Comparison of ENCODE assay signal across 15 cellular contexts in genomic region chr19:10685210-10685609, GRCh38.
"Had no signal": no experiment of that assay in that cellular context is flagged by ENCODE, and none has a peak within 500 bp of the region (broad histone marks: within the 10 kb centered on the region; RNA-seq: fewer than 3 reads in every experiment).

No MANE protein-coding gene starts in this region.

- H3K4me1 Mint-ChIP-seq: activated B cell treated with CpG ODN at 0.5 μM for 24 hours; activated CD4-positive, alpha-beta T cell treated with anti-CD3 and anti-CD28 coated beads, Interleukin-2, amount 10 ng/mL, durations not matched to agents 24 days and 14 days; immature natural killer cell; neural progenitor cell had no signal

- H3K27me3 ChIP-seq: dorsolateral prefrontal cortex, esophagus squamous epithelium, neural progenitor cell, pancreas had no signal

- H3K9me3 ChIP-seq: esophagus squamous epithelium, pancreas had no signal

- DNase-seq: activated B cell treated with CpG ODN at 0.5 μM for 24 hours; activated CD4-positive, alpha-beta T cell treated with anti-CD3 and anti-CD28 coated beads, Interleukin-2, amount 10 ng/mL, durations not matched to agents 24 days and 14 days; activated CD8-positive, alpha-beta memory T cell treated with anti-CD3 and anti-CD28 coated beads, Interleukin-2, amount 50 U/mL, for 48 hours; activated CD8-positive, alpha-beta T cell treated with anti-CD3 and anti-CD28 coated beads, Interleukin-2, amount 10 ng/mL, durations not matched to agents 7 days and 5 days; activated naive CD4-positive, alpha-beta T cell; esophagus squamous epithelium; glutamatergic neuron; immature natural killer cell; pancreas; stimulated activated CD4-positive, alpha-beta T cell treated with anti-CD3 and anti-CD28 coated beads, Interleukin-15, amount 100 ng/mL, for 24 hours; T-helper 2 cell had no signal

- H3K4me3 Mint-ChIP-seq: activated B cell treated with CpG ODN at 0.5 μM for 24 hours; activated CD4-positive, alpha-beta T cell treated with anti-CD3 and anti-CD28 coated beads, Interleukin-2, amount 10 ng/mL, durations not matched to agents 24 days and 14 days; activated CD8-positive, alpha-beta T cell treated with anti-CD3 and anti-CD28 coated beads, Interleukin-2, amount 10 ng/mL, durations not matched to agents 7 days and 5 days; activated T-helper 1 cell treated with anti-CD3 and anti-CD28 coated beads, Interleukin-12 subunit alpha, Interleukin-12 subunit beta, Interleukin-2, Interleukin-4 antibody, amounts not matched to agents 30 ng/mL and 10 ng/mL and 1 ng/mL, durations not matched to agents 14 hours and 24 hours and 36 hours; immature natural killer cell; neural progenitor cell; stimulated activated naive CD8-positive, alpha-beta T cell treated with anti-CD3 and anti-CD28 coated beads, Interleukin-15, Interleukin-2, amounts not matched to agents 100 ng/mL and 50 ng/mL, for 24 hours had no signal

- H3K9ac ChIP-seq: neural progenitor cell had no signal

- H3K4me3 ChIP-seq: dorsolateral prefrontal cortex, esophagus squamous epithelium, neural progenitor cell, pancreas had no signal

- H3K9me3 Mint-ChIP-seq: activated B cell treated with CpG ODN at 0.5 μM for 24 hours; activated CD4-positive, alpha-beta T cell treated with anti-CD3 and anti-CD28 coated beads, Interleukin-2, amount 10 ng/mL, durations not matched to agents 24 days and 14 days; activated T-helper 1 cell treated with anti-CD3 and anti-CD28 coated beads, Interleukin-12 subunit alpha, Interleukin-12 subunit beta, Interleukin-2, Interleukin-4 antibody, amounts not matched to agents 30 ng/mL and 10 ng/mL and 1 ng/mL, durations not matched to agents 14 hours and 24 hours and 36 hours; immature natural killer cell; neural progenitor cell; stimulated activated naive CD8-positive, alpha-beta T cell treated with anti-CD3 and anti-CD28 coated beads, Interleukin-15, Interleukin-2, amounts not matched to agents 100 ng/mL and 50 ng/mL, for 24 hours had no signal

- H2AFZ ChIP-seq: neural progenitor cell had no signal

- H3K27ac ChIP-seq: neural progenitor cell, pancreas had no signal

- H3K4me1 ChIP-seq: neural progenitor cell, pancreas had no signal

- H3K4me2 ChIP-seq: neural progenitor cell had no signal

- H3K27ac Mint-ChIP-seq: activated B cell treated with CpG ODN at 0.5 μM for 24 hours; activated CD4-positive, alpha-beta T cell treated with anti-CD3 and anti-CD28 coated beads, Interleukin-2, amount 10 ng/mL, durations not matched to agents 24 days and 14 days; activated CD8-positive, alpha-beta T cell treated with anti-CD3 and anti-CD28 coated beads, Interleukin-2, amount 10 ng/mL, durations not matched to agents 7 days and 5 days; activated T-helper 1 cell treated with anti-CD3 and anti-CD28 coated beads, Interleukin-12 subunit alpha, Interleukin-12 subunit beta, Interleukin-2, Interleukin-4 antibody, amounts not matched to agents 30 ng/mL and 10 ng/mL and 1 ng/mL, durations not matched to agents 14 hours and 24 hours and 36 hours; neural progenitor cell; stimulated activated naive CD8-positive, alpha-beta T cell treated with anti-CD3 and anti-CD28 coated beads, Interleukin-15, Interleukin-2, amounts not matched to agents 100 ng/mL and 50 ng/mL, for 24 hours had no signal

- ATAC-seq: activated CD8-positive, alpha-beta T cell treated with anti-CD3 and anti-CD28 coated beads, Interleukin-2, amount 10 ng/mL, durations not matched to agents 7 days and 5 days; pancreas had no signal

- H3K27me3 Mint-ChIP-seq: activated B cell treated with CpG ODN at 0.5 μM for 24 hours; activated CD4-positive, alpha-beta T cell treated with anti-CD3 and anti-CD28 coated beads, Interleukin-2, amount 10 ng/mL, durations not matched to agents 24 days and 14 days; stimulated activated naive CD8-positive, alpha-beta T cell treated with anti-CD3 and anti-CD28 coated beads, Interleukin-15, Interleukin-2, amounts not matched to agents 100 ng/mL and 50 ng/mL, for 24 hours had no signal
